In genomic region chr1:223825767-223826461, GRCh38 we compare ENCODE assay signal across 11 cellular contexts. TPM values are rescaled to one million over a fixed set of nuclear protein-coding genes. Genes with fewer than 3 reads are reported as not detected.
A peak's percentile ranks its signal among the peaks of the same experiment; 100 is the strongest.
DNase-seq lines count a peak whose midpoint lies in the region; ATAC-seq and TF ChIP-seq lines count a peak whose summit lies in the region.
"Had no signal": no experiment of that assay in that cellular context is flagged by ENCODE, and none has a peak within 500 bp of the region (broad histone marks: within the 10 kb centered on the region; RNA-seq: fewer than 3 reads in every experiment).

No MANE protein-coding gene starts in this region.

- H3K4me1 ChIP-seq in endodermal cell (ENCODE audit: control insufficient read depth, insufficient read depth, low read length): peaks cover 38% of the 10 kb centered on the region

- DNase-seq in activated CD4-positive, alpha-beta memory T cell treated with anti-CD3 and anti-CD28 coated beads for 36 hours: no peak
- DNase-seq in activated CD4-positive, alpha-beta memory T cell treated with anti-CD3 and anti-CD28 coated beads, Interleukin-2, amount 10 ng/mL, durations not matched to agents 7 days and 5 days: no peak
- DNase-seq in NOMO-1 (lab: John Stamatoyannopoulos, UW; ENCODE audit: unreplicated experiment in 2 of 2): peak; percentile 91 to 97
- DNase-seq in endodermal cell: no peak
- no peak for DNase-seq in stimulated activated effector memory CD8-positive, alpha-beta T cell treated with anti-CD3 and anti-CD28 coated beads, Interleukin-12 subunit alpha, Interleukin-12 subunit beta, amount 100 ng/mL, for 72 hours (ENCODE audit: low spot score in 2 of 2)
- DNase-seq in NCI-H2107 (lab: John Stamatoyannopoulos, UW): no peak
- DNase-seq in epidermal melanocyte (ENCODE audit: insufficient read length, low spot score): no peak
- DNase-seq: activated T-cell treated with anti-CD3 and anti-CD28 coated beads for 4 hours, brain microvascular endothelial cell, Karpas-422 had no signal

- H3K9me3 ChIP-seq in endodermal cell (ENCODE audit: control insufficient read depth, low read length): no peaks in the 10 kb centered on the region

- intact Hi-C loops in activated CD4-positive, alpha-beta memory T cell treated with anti-CD3 and anti-CD28 coated beads for 36 hours (cut with micrococcal nuclease): no loop called here

- no peak overlapping the region for H3K27ac ChIP-seq in endodermal cell (ENCODE audit: low read depth, low read length)
- H3K27ac ChIP-seq: brain microvascular endothelial cell had no signal

- peaks cover 8% of the 10 kb centered on the region for H3K36me3 Mint-ChIP-seq in activated CD4-positive, alpha-beta memory T cell treated with anti-CD3 and anti-CD28 coated beads for 36 hours
- peaks cover 15% of the 10 kb centered on the region for H3K36me3 Mint-ChIP-seq in activated CD4-positive, alpha-beta memory T cell treated with anti-CD3 and anti-CD28 coated beads, Interleukin-2, amount 10 ng/mL, durations not matched to agents 7 days and 5 days (ENCODE audit: low read depth)
- H3K36me3 Mint-ChIP-seq in endodermal cell (ENCODE audit: low read depth): no peaks in the 10 kb centered on the region
- H3K36me3 Mint-ChIP-seq in stimulated activated effector memory CD8-positive, alpha-beta T cell treated with anti-CD3 and anti-CD28 coated beads, Interleukin-12 subunit alpha, Interleukin-12 subunit beta, amount 100 ng/mL, for 72 hours: peaks cover 12% of the 10 kb centered on the region

- POLR2A ChIA-PET in activated CD4-positive, alpha-beta memory T cell treated with anti-CD3 and anti-CD28 coated beads for 36 hours (lab: Charles Lee): interaction anchor here (1.0 to 2.0 kb wide), 2 partner anchors 15 to 20 kb away, joined by 3 to 5 read pairs; partner anchors contain the start of gene TP53BP2
- POLR2A ChIA-PET in activated CD4-positive, alpha-beta memory T cell treated with anti-CD3 and anti-CD28 coated beads, Interleukin-2, amount 10 ng/mL, durations not matched to agents 7 days and 5 days (lab: Charles Lee): interaction anchor here (4.9 kb wide), 1 partner anchor 20 kb away, joined by 34 read pairs; the partner anchor contains the start of gene TP53BP2

- H3K27me3 Mint-ChIP-seq in activated CD4-positive, alpha-beta memory T cell treated with anti-CD3 and anti-CD28 coated beads for 36 hours: no peaks in the 10 kb centered on the region
- H3K27me3 Mint-ChIP-seq in activated CD4-positive, alpha-beta memory T cell treated with anti-CD3 and anti-CD28 coated beads, Interleukin-2, amount 10 ng/mL, durations not matched to agents 7 days and 5 days: no peaks in the 10 kb centered on the region
- no peaks in the 10 kb centered on the region for H3K27me3 Mint-ChIP-seq in endodermal cell (ENCODE audit: insufficient read depth)

- CTCF ChIA-PET in activated CD4-positive, alpha-beta memory T cell treated with anti-CD3 and anti-CD28 coated beads for 36 hours (lab: Charles Lee): interaction anchor here (0.6 to 1.4 kb wide), 2 partner anchors 14 to 22 kb away, joined by 3 to 4 read pairs; no protein-coding TSS in a partner anchor
- CTCF ChIA-PET in activated CD4-positive, alpha-beta memory T cell treated with anti-CD3 and anti-CD28 coated beads, Interleukin-2, amount 10 ng/mL, durations not matched to agents 7 days and 5 days (lab: Charles Lee): no interaction called here

- H3K36me3 ChIP-seq in endodermal cell (ENCODE audit: control insufficient read depth, insufficient read depth, low read length): peaks cover 12% of the 10 kb centered on the region

- TF ChIP-seq CTCF in endodermal cell (conservative IDR thresholded peaks at IDR 0.05): no peak

- peak overlapping the region; percentile 30 for H3K27ac Mint-ChIP-seq in activated CD4-positive, alpha-beta memory T cell treated with anti-CD3 and anti-CD28 coated beads for 36 hours
- H3K27ac Mint-ChIP-seq in activated CD4-positive, alpha-beta memory T cell treated with anti-CD3 and anti-CD28 coated beads, Interleukin-2, amount 10 ng/mL, durations not matched to agents 7 days and 5 days: no peak overlapping the region
- peak overlapping the region; percentile 1 for H3K27ac Mint-ChIP-seq in endodermal cell
- H3K27ac Mint-ChIP-seq in stimulated activated effector memory CD8-positive, alpha-beta T cell treated with anti-CD3 and anti-CD28 coated beads, Interleukin-12 subunit alpha, Interleukin-12 subunit beta, amount 100 ng/mL, for 72 hours: peak overlapping the region; percentile 0

- H3K4me3 ChIP-seq in endodermal cell (ENCODE audit: low read length): no peak overlapping the region

- WGBS in endodermal cell (ENCODE audit: insufficient coverage in 1 of 2, insufficient read length in 1 of 2), 2 experiments: 84 to 91% methylated on average over 6 to 8 of the region's 8 CpGs

- H3K9me3 Mint-ChIP-seq in activated CD4-positive, alpha-beta memory T cell treated with anti-CD3 and anti-CD28 coated beads for 36 hours: no peaks in the 10 kb centered on the region
- no peaks in the 10 kb centered on the region for H3K9me3 Mint-ChIP-seq in activated CD4-positive, alpha-beta memory T cell treated with anti-CD3 and anti-CD28 coated beads, Interleukin-2, amount 10 ng/mL, durations not matched to agents 7 days and 5 days
- no peaks in the 10 kb centered on the region for H3K9me3 Mint-ChIP-seq in endodermal cell
- H3K9me3 Mint-ChIP-seq in stimulated activated effector memory CD8-positive, alpha-beta T cell treated with anti-CD3 and anti-CD28 coated beads, Interleukin-12 subunit alpha, Interleukin-12 subunit beta, amount 100 ng/mL, for 72 hours: no peaks in the 10 kb centered on the region

- peak; percentile 60 for ATAC-seq in stimulated activated effector memory CD8-positive, alpha-beta T cell treated with anti-CD3 and anti-CD28 coated beads, Interleukin-12 subunit alpha, Interleukin-12 subunit beta, amount 100 ng/mL, for 72 hours
- ATAC-seq in GM18909 (IDR thresholded peaks at IDR 0.05; ENCODE audit: poor library complexity, unreplicated experiment): no peak

- H3K9ac ChIP-seq in endodermal cell (ENCODE audit: extremely low read depth, low read length, poor library complexity, severe bottlenecking): no peak overlapping the region

- H3K4me3 Mint-ChIP-seq in activated CD4-positive, alpha-beta memory T cell treated with anti-CD3 and anti-CD28 coated beads for 36 hours: no peak overlapping the region
- no peak overlapping the region for H3K4me3 Mint-ChIP-seq in activated CD4-positive, alpha-beta memory T cell treated with anti-CD3 and anti-CD28 coated beads, Interleukin-2, amount 10 ng/mL, durations not matched to agents 7 days and 5 days
- no peak overlapping the region for H3K4me3 Mint-ChIP-seq in endodermal cell
- H3K4me3 Mint-ChIP-seq in stimulated activated effector memory CD8-positive, alpha-beta T cell treated with anti-CD3 and anti-CD28 coated beads, Interleukin-12 subunit alpha, Interleukin-12 subunit beta, amount 100 ng/mL, for 72 hours: peak overlapping the region; percentile 34

- no peaks in the 10 kb centered on the region for H3K27me3 ChIP-seq in endodermal cell (ENCODE audit: control insufficient read depth, insufficient read depth, low read length, poor library complexity, severe bottlenecking)
- H3K27me3 ChIP-seq: brain microvascular endothelial cell had no signal

- peaks cover 74% of the 10 kb centered on the region for H3K4me1 Mint-ChIP-seq in activated CD4-positive, alpha-beta memory T cell treated with anti-CD3 and anti-CD28 coated beads for 36 hours (ENCODE audit: low read depth)
- peaks cover 47% of the 10 kb centered on the region for H3K4me1 Mint-ChIP-seq in activated CD4-positive, alpha-beta memory T cell treated with anti-CD3 and anti-CD28 coated beads, Interleukin-2, amount 10 ng/mL, durations not matched to agents 7 days and 5 days
- peaks cover 57% of the 10 kb centered on the region for H3K4me1 Mint-ChIP-seq in endodermal cell
- H3K4me1 Mint-ChIP-seq in stimulated activated effector memory CD8-positive, alpha-beta T cell treated with anti-CD3 and anti-CD28 coated beads, Interleukin-12 subunit alpha, Interleukin-12 subunit beta, amount 100 ng/mL, for 72 hours: peaks cover 70% of the 10 kb centered on the region

RNA-seq across cellular contexts. Expression of gene TP53BP2, which starts 19.8 kb away (rescaled TPM):
- total RNA-seq in activated CD4-positive, alpha-beta memory T cell treated with anti-CD3 and anti-CD28 coated beads for 36 hours: 10 to 100 TPM; 56.0 to 58.7 TPM
- 10 to 100 TPM; 34.4 to 36.0 TPM for total RNA-seq in activated CD4-positive, alpha-beta memory T cell treated with anti-CD3 and anti-CD28 coated beads, Interleukin-2, amount 10 ng/mL, durations not matched to agents 7 days and 5 days
- total RNA-seq in endodermal cell: 10 to 100 TPM; 53.6 to 59.8 TPM
- 40.4 TPM for polyA plus RNA-seq in endodermal cell (2013, experiment 1 of 2)
- 41.3 TPM for polyA plus RNA-seq in endodermal cell (2013, experiment 2 of 2)

Comparison
In these comparisons a context has a peak if more than half of its experiments do, and no peak if none do; other contexts are left out.
1. DNase-seq: peak in NOMO-1 (2 of 2); none in activated CD4-positive, alpha-beta memory T cell treated with anti-CD3 and anti-CD28 coated beads for 36 hours (single experiment), activated CD4-positive, alpha-beta memory T cell treated with anti-CD3 and anti-CD28 coated beads, Interleukin-2, amount 10 ng/mL, durations not matched to agents 7 days and 5 days (single experiment), endodermal cell (single experiment), stimulated activated effector memory CD8-positive, alpha-beta T cell treated with anti-CD3 and anti-CD28 coated beads, Interleukin-12 subunit alpha, Interleukin-12 subunit beta, amount 100 ng/mL, for 72 hours (0 of 2), NCI-H2107 (single experiment) and epidermal melanocyte (single experiment).